ENCODE assay signal across 8 cellular contexts in genomic region chr3:58305882-58306661, GRCh38. TPM values are rescaled to one million over a fixed set of nuclear protein-coding genes. Genes with fewer than 3 reads are reported as not detected.
DNase-seq lines count a peak whose midpoint lies in the region; ATAC-seq, FAIRE-seq and TF ChIP-seq lines count a peak whose summit lies in the region.

Gene HTD2, plus strand, starts transcription at chr3:58306520. Its CDS starts 11,094 bp downstream, at chr3:58317614.
Gene RPP14, plus strand, starts transcription at chr3:58306245. Its CDS starts 4,085 bp downstream, at chr3:58310330.

- H3K4me2 ChIP-seq in astrocyte (ENCODE audit: low read length): peak within 1 kb of the TSS; percentile 94

- peak; percentile 91 for ATAC-seq in GM18505 (IDR thresholded peaks at IDR 0.05; ENCODE audit: unreplicated experiment)
- peak; percentile 78 for ATAC-seq in HG02973 (IDR thresholded peaks at IDR 0.05; ENCODE audit: unreplicated experiment)
- ATAC-seq in right cardiac atrium: peak; percentile 95 to 96
- peak; percentile 99 for ATAC-seq in aorta (ENCODE audit: low FRiP score)

- H3K27me3 Mint-ChIP-seq in astrocyte (ENCODE audit: low read depth, unreplicated experiment): peaks cover 18% of the 10 kb centered on the region

- peaks cover 8% of the 10 kb centered on the region for H3K4me1 ChIP-seq in astrocyte (ENCODE audit: insufficient read depth, low read length)
- peaks cover 5% of the 10 kb centered on the region for H3K4me1 ChIP-seq in right cardiac atrium (ENCODE audit: control insufficient read depth, insufficient read depth, low read length)
- peaks cover 3% of the 10 kb centered on the region in 2 donors for H3K4me1 ChIP-seq in aorta (ENCODE audit: control insufficient read depth in 1 of 2, insufficient read depth in 2 of 2, low read length in 2 of 2)

- H3K27ac ChIP-seq in astrocyte (ENCODE audit: low read depth, low read length) (peak within 1 kb of the TSS; percentile 99), right cardiac atrium (ENCODE audit: low read length) (peak within 1 kb of the TSS; percentile 100), aorta (ENCODE audit: low read depth in 1 of 2, low read length in 2 of 2) (peak within 1 kb of the TSS; percentile 47 to 94)

- H3K9me3 Mint-ChIP-seq in astrocyte (ENCODE audit: unreplicated experiment): peaks cover 6% of the 10 kb centered on the region

- peak within 1 kb of the TSS; percentile 97 for H2AFZ ChIP-seq in astrocyte (ENCODE audit: low read depth, low read length)

- peak; percentile 98 for TF ChIP-seq CTCF in astrocyte (IDR thresholded peaks at IDR 0.05; ENCODE audit: insufficient read depth, low read depth, low read length)

- peak; percentile 93 for TF ChIP-seq POLR2A in GM18505 (IDR thresholded peaks at IDR 0.05; ENCODE audit: borderline replicate concordance, extremely low read depth, insufficient read depth, insufficient read length)

- H3K27me3 ChIP-seq in astrocyte (ENCODE audit: insufficient read depth, low read length) (peaks cover 12% of the 10 kb centered on the region), right cardiac atrium (ENCODE audit: control insufficient read depth, insufficient read depth) (no peaks in the 10 kb centered on the region), aorta (ENCODE audit: control insufficient read depth in 1 of 2, insufficient read depth in 2 of 2, low read length in 1 of 2) (no peaks in the 10 kb centered on the region)

- intact Hi-C loops in right cardiac atrium (cut with DNase I) (no loop called here), aorta (cut with DNase I) (loop anchor here in 1 of 2 donors (5.0 kb wide), 2 partner anchors 69 to 186 kb away; partner anchors contain the start of genes ABHD6 and KCTD6)

- peaks cover 8% of the 10 kb centered on the region for H3K4me1 Mint-ChIP-seq in astrocyte (ENCODE audit: low read depth, unreplicated experiment)

- peak; percentile 64 for FAIRE-seq in astrocyte (lab: Jason Lieb, UNC)

- H3K9me3 ChIP-seq in astrocyte (ENCODE audit: insufficient read depth, low read depth, low read length) (no peaks in the 10 kb centered on the region), right cardiac atrium (ENCODE audit: control insufficient read depth, low read length) (no peaks in the 10 kb centered on the region), aorta (ENCODE audit: control insufficient read depth, low read length) (no peaks in the 10 kb centered on the region)

- H3K4me3 ChIP-seq in astrocyte (ENCODE audit: insufficient read depth, low read depth, low read length) (peak within 1 kb of the TSS; percentile 96), right cardiac atrium (ENCODE audit: low read length) (peak within 1 kb of the TSS; percentile 88), aorta (ENCODE audit: low read length in 2 of 2) (peak within 1 kb of the TSS; percentile 74 to 83)

- peak within 1 kb of the TSS; percentile 98 for H3K9ac ChIP-seq in astrocyte (ENCODE audit: low read length)

- peaks cover 7% of the 10 kb centered on the region for H3K36me3 Mint-ChIP-seq in astrocyte (ENCODE audit: low read depth, unreplicated experiment)

- H4K20me1 ChIP-seq in astrocyte (ENCODE audit: insufficient read depth, low read length): peaks cover 36% of the 10 kb centered on the region

- H3K36me3 ChIP-seq in astrocyte (ENCODE audit: insufficient read depth, low read length): peaks cover 6% of the 10 kb centered on the region
- H3K36me3 ChIP-seq in aorta (ENCODE audit: control insufficient read depth in 1 of 2, insufficient read depth in 2 of 2, low read length in 1 of 2): peaks cover 0 to 1% of the 10 kb centered on the region in 2 donors

- H3K27ac Mint-ChIP-seq in astrocyte (ENCODE audit: unreplicated experiment): peak within 1 kb of the TSS; percentile 99

- WGBS in right cardiac atrium: 4% methylated on average over 71 of the region's 71 CpGs
- WGBS in aorta, 2 donors: 3 to 4% methylated on average over 71 of the region's 71 CpGs

- H3K4me3 Mint-ChIP-seq in astrocyte (ENCODE audit: unreplicated experiment): peak within 1 kb of the TSS; percentile 99

- DNase-seq in NCI-H1930 (lab: John Stamatoyannopoulos, UW) (peak; percentile 80 to 89), T-helper 22 cell (ENCODE audit: low read depth) (peak; percentile 94), astrocyte (ENCODE audit: low read depth) (peak; percentile 91), right cardiac atrium (peak; percentile 99 to 100 (median 100)), putamen (ENCODE audit: low spot score) (peak; percentile 97), aorta (peak; percentile 99 to 100)

- peaks cover 47% of the 10 kb centered on the region for H3K79me2 ChIP-seq in astrocyte (ENCODE audit: insufficient read depth, low read length)

RNA-seq across cellular contexts. Expression of gene HTD2, which starts in this region (rescaled TPM):
- total RNA-seq in astrocyte: 7.3 and 7.7 TPM in 2 replicates
- total RNA-seq in right cardiac atrium: 10 to 100 TPM; 10.1 to 16.9 (median 12.2) TPM
- polyA plus RNA-seq in right cardiac atrium: 15.5 TPM
- total RNA-seq in aorta: 1 to 10 TPM; 6.5 to 7.8 TPM
- polyA plus RNA-seq in aorta: 10 to 100 TPM in 1 of 2 donors, 1 to 10 TPM in 1; 7.7 to 10.8 TPM

RNA-seq across cellular contexts. Expression of gene RPP14, which starts in this region (rescaled TPM):
- total RNA-seq in astrocyte (19.0 and 22.2 TPM in 2 replicates), right cardiac atrium (10 to 100 TPM; 15.7 to 24.9 (median 18.3) TPM), aorta (10 to 100 TPM; 13.0 to 13.8 TPM)
- polyA plus RNA-seq in right cardiac atrium (26.0 TPM), aorta (1 to 10 TPM; 5.8 to 7.9 TPM)

Comparison
In these comparisons a context has a peak if more than half of its experiments do, and no peak if none do; other contexts are left out.
1. Peak in every context shown above with its lines: DNase-seq, ATAC-seq, H3K4me3 ChIP-seq and H3K27ac ChIP-seq.